ENCODE assay signal across 8 cellular contexts in the genomic region with DNA sequence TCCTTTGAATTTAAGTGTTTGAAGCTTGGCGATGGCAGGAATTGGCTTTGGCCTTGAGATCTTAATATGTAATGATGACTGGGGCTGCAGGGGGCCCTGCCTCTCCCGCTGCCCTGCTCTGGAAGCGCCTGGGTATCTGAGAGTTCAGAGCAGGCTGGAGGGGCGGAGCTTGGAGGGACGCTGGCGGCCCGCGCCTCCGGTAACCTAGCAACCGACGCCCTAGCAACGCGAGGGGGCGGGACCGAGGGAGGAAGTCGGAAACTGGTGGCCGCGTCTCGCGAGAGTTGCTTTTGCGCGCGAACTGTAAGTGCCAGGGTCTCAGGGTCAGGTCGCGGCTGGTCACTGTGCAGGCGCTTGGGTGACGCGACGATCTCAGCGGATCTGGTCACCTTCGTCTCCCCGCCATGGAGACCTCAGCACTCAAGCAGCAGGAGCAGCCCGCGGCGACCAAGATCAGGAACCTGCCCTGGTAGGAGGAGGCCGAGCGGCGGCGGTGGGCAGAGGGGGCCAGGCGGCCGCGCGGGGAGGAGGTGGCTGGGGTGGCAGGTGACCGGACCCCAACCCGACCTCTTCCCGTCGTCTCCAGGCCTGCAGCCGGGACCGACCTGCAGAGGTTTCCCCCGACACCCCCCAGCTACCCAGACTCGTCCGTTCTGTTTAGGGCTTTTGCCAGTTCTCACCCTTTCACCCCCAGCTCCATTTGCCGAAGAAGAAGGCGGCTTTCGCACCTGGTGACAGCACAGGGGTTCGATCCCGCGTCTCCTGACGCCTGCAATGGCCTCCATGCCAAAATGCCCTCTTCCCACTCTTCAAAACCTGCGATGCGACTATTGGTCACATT. TPM values are rescaled to one million over a fixed set of nuclear protein-coding genes. Genes with fewer than 3 reads are reported as not detected.
DNase-seq lines count a peak whose midpoint lies in the region; TF ChIP-seq lines count a peak whose summit lies in the region.

A gene with protein sequence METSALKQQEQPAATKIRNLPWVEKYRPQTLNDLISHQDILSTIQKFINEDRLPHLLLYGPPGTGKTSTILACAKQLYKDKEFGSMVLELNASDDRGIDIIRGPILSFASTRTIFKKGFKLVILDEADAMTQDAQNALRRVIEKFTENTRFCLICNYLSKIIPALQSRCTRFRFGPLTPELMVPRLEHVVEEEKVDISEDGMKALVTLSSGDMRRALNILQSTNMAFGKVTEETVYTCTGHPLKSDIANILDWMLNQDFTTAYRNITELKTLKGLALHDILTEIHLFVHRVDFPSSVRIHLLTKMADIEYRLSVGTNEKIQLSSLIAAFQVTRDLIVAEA (plus strand): TSS at position 280 of the 841 bp plus-strand sequence. CDS start 125 bp downstream, at position 405.

- no peaks in the 10 kb centered on the region for H4K20me1 ChIP-seq in H9 (ENCODE audit: control insufficient read depth, insufficient read depth, insufficient read length)

- whole genome bisulfite sequencing in H9 (ENCODE audit: extremely low coverage, insufficient read length, low lambda C conversion rate): no CpG with 5 or more reads among the region's 61 CpGs

- peak within 1 kb of the TSS; percentile 80 to 86 for H3K4me3 Mint-ChIP-seq in H9
- H3K4me3 Mint-ChIP-seq in nephron progenitor cell: peak within 1 kb of the TSS; percentile 94
- peak within 1 kb of the TSS; percentile 94 for H3K4me3 Mint-ChIP-seq in stimulated activated naive CD8-positive, alpha-beta T cell treated with anti-CD3 and anti-CD28 coated beads, Interleukin-15, Interleukin-2, amounts not matched to agents 100 ng/mL and 50 ng/mL, for 24 hours

- H2AFZ ChIP-seq in H9 (ENCODE audit: low read length): peak within 1 kb of the TSS; percentile 11

- H3K9ac ChIP-seq in ES-I3 (ENCODE audit: low read depth, low read length) (peak within 1 kb of the TSS; percentile 86), H9 (ENCODE audit: extremely low read depth, insufficient read length, low read length) (peak within 1 kb of the TSS; percentile 92)

- H3K36me3 Mint-ChIP-seq in H9 (ENCODE audit: insufficient read depth in 1 of 3, low read depth in 3 of 3): peaks cover 20 to 35% (median 33%) of the 10 kb centered on the region in 3 experiments; a peak in 6 of 7 replicates
- H3K36me3 Mint-ChIP-seq in nephron progenitor cell (ENCODE audit: low read depth): peaks cover 28% of the 10 kb centered on the region
- peaks cover 33% of the 10 kb centered on the region for H3K36me3 Mint-ChIP-seq in stimulated activated naive CD8-positive, alpha-beta T cell treated with anti-CD3 and anti-CD28 coated beads, Interleukin-15, Interleukin-2, amounts not matched to agents 100 ng/mL and 50 ng/mL, for 24 hours (ENCODE audit: low read depth)

- no peak within 1 kb of the TSS for H2BK15ac ChIP-seq in H9 (ENCODE audit: low read depth, low read length)

- H3K27ac Mint-ChIP-seq in H9 (peak within 1 kb of the TSS in 2 of 3 experiments; percentile 76 to 99; a peak in 4 of 7 replicates), nephron progenitor cell (peak within 1 kb of the TSS; percentile 6)
- peak within 1 kb of the TSS; percentile 94 for H3K27ac Mint-ChIP-seq in stimulated activated naive CD8-positive, alpha-beta T cell treated with anti-CD3 and anti-CD28 coated beads, Interleukin-15, Interleukin-2, amounts not matched to agents 100 ng/mL and 50 ng/mL, for 24 hours

- no peak within 1 kb of the TSS for H4K5ac ChIP-seq in H9 (ENCODE audit: insufficient read length, low read depth, low read length)

- H3K23me2 ChIP-seq in H9 (ENCODE audit: insufficient read length, low read depth, low read length, poor library complexity, severe bottlenecking): no peaks in the 10 kb centered on the region

- peak; percentile 100 for DNase-seq in H9
- peak; percentile 96 for DNase-seq in MG63
- peak; percentile 99 to 100 for DNase-seq in SHP77 (lab: John Stamatoyannopoulos, UW)
- DNase-seq in activated T-helper 9 cell treated with anti-CD3 and anti-CD28 coated beads, Interleukin-2, amount 50 U/mL, for 16 hours (ENCODE audit: low read depth): peak; percentile 97
- peak; percentile 94 for DNase-seq in fibroblast of the aortic adventitia (ENCODE audit: low read depth)
- DNase-seq in nephron progenitor cell: peak; percentile 99

- H4K8ac ChIP-seq in H9 (replicated peaks; ENCODE audit: insufficient read length, low read depth, low read length): no peak within 1 kb of the TSS

- H3K9me3 Mint-ChIP-seq in H9 (peaks cover 0 to 3% of the 10 kb centered on the region in 2 experiments; a peak in 2 of 5 replicates), nephron progenitor cell (no peaks in the 10 kb centered on the region)
- H3K9me3 Mint-ChIP-seq in stimulated activated naive CD8-positive, alpha-beta T cell treated with anti-CD3 and anti-CD28 coated beads, Interleukin-15, Interleukin-2, amounts not matched to agents 100 ng/mL and 50 ng/mL, for 24 hours: no peaks in the 10 kb centered on the region

- H3K4me1 Mint-ChIP-seq in H9 (peaks cover 5 to 14% of the 10 kb centered on the region in 2 experiments), nephron progenitor cell (peaks cover 60% of the 10 kb centered on the region)
- H3K4me1 Mint-ChIP-seq in stimulated activated naive CD8-positive, alpha-beta T cell treated with anti-CD3 and anti-CD28 coated beads, Interleukin-15, Interleukin-2, amounts not matched to agents 100 ng/mL and 50 ng/mL, for 24 hours (ENCODE audit: low read depth): peaks cover 23% of the 10 kb centered on the region

- H3K4me1 ChIP-seq in ES-I3 (ENCODE audit: insufficient read depth, low read length) (no peaks in the 10 kb centered on the region), H9 (ENCODE audit: insufficient read depth, low read length) (no peaks in the 10 kb centered on the region)

- H2BK5ac ChIP-seq in H9 (ENCODE audit: insufficient read length, low read length): no peak within 1 kb of the TSS

- TF ChIP-seq CTCF in H9 (conservative IDR thresholded peaks at IDR 0.05) (no peak), fibroblast of the aortic adventitia (IDR thresholded peaks at IDR 0.05; ENCODE audit: insufficient read depth, low read length) (no peak), nephron progenitor cell (IDR thresholded peaks at IDR 0.05) (no peak)

- no peak within 1 kb of the TSS for H2AK5ac ChIP-seq in H9 (ENCODE audit: insufficient read length, low read length)

- H3K56ac ChIP-seq in H9 (ENCODE audit: insufficient read length, low read depth, low read length): no peak within 1 kb of the TSS

- H3K4me2 ChIP-seq in H9 (ENCODE audit: insufficient read depth, insufficient read length, low read length): peak within 1 kb of the TSS; percentile 88

- H3K4me3 ChIP-seq in MG63: peak within 1 kb of the TSS; percentile 92
- H3K4me3 ChIP-seq in fibroblast of the aortic adventitia (ENCODE audit: low read depth, low read length): peak within 1 kb of the TSS; percentile 96

- peak within 1 kb of the TSS; percentile 90 for H3K18ac ChIP-seq in H9 (ENCODE audit: insufficient read length, low read depth, low read length)

- no peak within 1 kb of the TSS for H2BK120ac ChIP-seq in H9 (ENCODE audit: low read depth, low read length, poor library complexity, severe bottlenecking)

- 0 out of 2 replicates have a peak, but pooled peaks cover 2% of the 10 kb centered on the region for H3K79me2 ChIP-seq in H9 (ENCODE audit: insufficient read depth, low read length)

- H3K9me3 ChIP-seq in ES-I3 (ENCODE audit: control insufficient read depth, insufficient read depth, low read length) (no peaks in the 10 kb centered on the region), H9 (ENCODE audit: control insufficient read depth, low read depth, low read length) (no peaks in the 10 kb centered on the region), MG63 (no peaks in the 10 kb centered on the region)

- H3K14ac ChIP-seq in H9 (ENCODE audit: insufficient read depth, low read length): peak within 1 kb of the TSS; percentile 90

- no peak within 1 kb of the TSS for H2BK12ac ChIP-seq in H9 (ENCODE audit: insufficient read length, low read depth, low read length)

- H3K27me3 ChIP-seq in H9 (ENCODE audit: insufficient read depth, low read length) (no peaks in the 10 kb centered on the region), MG63 (no peaks in the 10 kb centered on the region)

- no peak within 1 kb of the TSS for H3T11ph ChIP-seq in H9 (ENCODE audit: low read length)

- H3K27me3 Mint-ChIP-seq in H9 (ENCODE audit: low read depth): no peaks in the 10 kb centered on the region; the same call in none of the 2 replicates
- peaks cover 8% of the 10 kb centered on the region for H3K27me3 Mint-ChIP-seq in nephron progenitor cell (ENCODE audit: low read depth, poor library complexity)
- H3K27me3 Mint-ChIP-seq in stimulated activated naive CD8-positive, alpha-beta T cell treated with anti-CD3 and anti-CD28 coated beads, Interleukin-15, Interleukin-2, amounts not matched to agents 100 ng/mL and 50 ng/mL, for 24 hours: no peaks in the 10 kb centered on the region

- peaks cover 8% of the 10 kb centered on the region for H3K79me1 ChIP-seq in H9 (ENCODE audit: insufficient read depth, low read depth, low read length, poor library complexity, severe bottlenecking)

- H3K4ac ChIP-seq in H9 (ENCODE audit: low read depth, low read length): no peak within 1 kb of the TSS

- no peak within 1 kb of the TSS for H3K23ac ChIP-seq in H9 (ENCODE audit: insufficient read length, low read depth, low read length)

- no peak within 1 kb of the TSS for H3K27ac ChIP-seq in H9 (ENCODE audit: insufficient read length, low read depth, low read length)

- H2BK20ac ChIP-seq in H9 (ENCODE audit: low read depth, low read length, poor library complexity, severe bottlenecking): no peak within 1 kb of the TSS

- H3K36me3 ChIP-seq in ES-I3 (ENCODE audit: insufficient read depth, low read length): peaks cover 18% of the 10 kb centered on the region; the same call in 1 of the 2 replicates
- H3K36me3 ChIP-seq in MG63: peaks cover 34% of the 10 kb centered on the region

- no peak within 1 kb of the TSS for H4K91ac ChIP-seq in H9 (ENCODE audit: insufficient read length, low read depth, low read length)

RNA-seq across cellular contexts. Expression of the gene that starts here (rescaled TPM):
- 47.2 and 50.4 TPM in 2 replicates for total RNA-seq in H9 (2021)
- total RNA-seq in MG63 (2014; rRNA removed; shearing (Covaris generic); ENCODE audit: low replicate concordance): 28.9 and 46.2 TPM in 2 replicates
- total RNA-seq in fibroblast of the aortic adventitia (ENCODE audit: low replicate concordance): 3.7 and 26.2 TPM in 2 replicates

Comparison
In these comparisons a context has a peak if more than half of its experiments do, and no peak if none do; other contexts are left out.
1. H3K27ac Mint-ChIP-seq: peak in every context shown above with its lines; median percentile 94 in stimulated activated naive CD8-positive, alpha-beta T cell treated with anti-CD3 and anti-CD28 coated beads, Interleukin-15, Interleukin-2, amounts not matched to agents 100 ng/mL and 50 ng/mL, for 24 hours; 88 in H9; 6 in nephron progenitor cell.